ENCODE assay signal across 8 cellular contexts in genomic region chr3:58237940-58238681, GRCh38. TPM values are rescaled to one million over a fixed set of nuclear protein-coding genes. Genes with fewer than 3 reads are reported as not detected.
DNase-seq lines count a peak whose midpoint lies in the region; ATAC-seq and TF ChIP-seq lines count a peak whose summit lies in the region.

No MANE protein-coding gene starts in this region.

- POLR2A ChIA-PET in OCI-LY7 (lab: Charles Lee) = interaction anchor here (0.7 to 1.4 kb wide), 5 partner anchors 13 to 248 kb away, joined by 3 to 4 read pairs (median 4); partner anchors contain the start of genes HTD2 and RPP14

- no peaks in the 10 kb centered on the region for H3K36me3 ChIP-seq in OCI-LY7 (ENCODE audit: insufficient read depth, low read length)
- H3K36me3 ChIP-seq in fibroblast of lung (ENCODE audit: control insufficient read depth, insufficient read depth, low read length) = no peaks in the 10 kb centered on the region
- no peaks in the 10 kb centered on the region for H3K36me3 ChIP-seq in subcutaneous abdominal adipose tissue (ENCODE audit: control insufficient read depth in 5 of 5, insufficient read depth in 5 of 5, low read length in 5 of 5)

- H3K27ac Mint-ChIP-seq in natural killer cell treated with Interleukin-12 subunit alpha and Interleukin-12 subunit beta and Interleukin-15 and Interleukin-18, amount 100 ng/mL, for 72 hours = peak overlapping the region in 1 of 2 donors; percentile 15

- BruUV-seq in OCI-LY7 (replicated peaks; lab: Mats Ljungman, UMichigan) = no TSS peak

- peak overlapping the region; percentile 80 for H3K4me3 ChIP-seq in OCI-LY7 (ENCODE audit: low read depth, low read length, poor library complexity, severe bottlenecking)
- H3K4me3 ChIP-seq in fibroblast of lung (replicated peaks in 1 of 4; ENCODE audit: control extremely low read depth in 1 of 4, insufficient read depth in 1 of 4, low read depth in 3 of 4, low read length in 4 of 4) = peak overlapping the region; percentile 69 to 92 (median 90)
- H3K4me3 ChIP-seq in subcutaneous abdominal adipose tissue (ENCODE audit: low read depth in 1 of 5, low read length in 5 of 5) = peak overlapping the region; percentile 63 to 95 (median 89)

- H4K20me1 ChIP-seq in OCI-LY7 (ENCODE audit: insufficient read depth, low read length) (no peaks in the 10 kb centered on the region), fibroblast of lung (ENCODE audit: control insufficient read depth, extremely low read depth, insufficient read depth, low read length) (no peaks in the 10 kb centered on the region)

- ATAC-seq in GM18499 (IDR thresholded peaks at IDR 0.05; ENCODE audit: insufficient read depth, unreplicated experiment) (peak; percentile 9), HG02571 (IDR thresholded peaks at IDR 0.05; ENCODE audit: unreplicated experiment) (peak; percentile 30)
- peak; percentile 48 to 62 for ATAC-seq in activated T-cell treated with anti-CD3 and anti-CD28 coated beads, Interleukin-2, amount 50 U/mL, for 4 hours
- ATAC-seq in natural killer cell treated with Interleukin-12 subunit alpha and Interleukin-12 subunit beta and Interleukin-15 and Interleukin-18, amount 100 ng/mL, for 72 hours = peak; percentile 66 to 73

- peaks cover 9% of the 10 kb centered on the region for H3K27me3 Mint-ChIP-seq in activated T-cell treated with anti-CD3 and anti-CD28 coated beads, Interleukin-2, amount 50 U/mL, for 4 hours (ENCODE audit: low read depth)
- peaks cover 5 to 8% of the 10 kb centered on the region in 2 donors for H3K27me3 Mint-ChIP-seq in natural killer cell treated with Interleukin-12 subunit alpha and Interleukin-12 subunit beta and Interleukin-15 and Interleukin-18, amount 100 ng/mL, for 72 hours

- H3K9me3 ChIP-seq in OCI-LY7 (ENCODE audit: low read length) = no peaks in the 10 kb centered on the region
- no peaks in the 10 kb centered on the region for H3K9me3 ChIP-seq in fibroblast of lung (ENCODE audit: control insufficient read depth, insufficient read depth, low read depth, low read length)
- no peaks in the 10 kb centered on the region for H3K9me3 ChIP-seq in subcutaneous abdominal adipose tissue (ENCODE audit: control insufficient read depth in 5 of 5, low read length in 5 of 5)

- no peaks in the 10 kb centered on the region for H3K9me2 ChIP-seq in OCI-LY7 (ENCODE audit: insufficient read depth, low read length)

- H3K79me2 ChIP-seq in OCI-LY7 (ENCODE audit: insufficient read depth, low read depth, low read length) (no peaks in the 10 kb centered on the region), fibroblast of lung (ENCODE audit: control insufficient read depth, insufficient read depth, low read length) (peaks cover 2% of the 10 kb centered on the region)

- H3K4me1 Mint-ChIP-seq in activated T-cell treated with anti-CD3 and anti-CD28 coated beads, Interleukin-2, amount 50 U/mL, for 4 hours (ENCODE audit: low read depth) = peaks cover 10% of the 10 kb centered on the region
- peaks cover 11 to 16% of the 10 kb centered on the region in 2 donors for H3K4me1 Mint-ChIP-seq in natural killer cell treated with Interleukin-12 subunit alpha and Interleukin-12 subunit beta and Interleukin-15 and Interleukin-18, amount 100 ng/mL, for 72 hours (ENCODE audit: low read depth in 2 of 2)

- CTCF ChIA-PET in OCI-LY7 (lab: Charles Lee; ENCODE audit: unreplicated experiment) = interaction anchor here (0.7 to 2.0 kb wide), 2 partner anchors 50 to 164 kb away, joined by 4 to 5 read pairs; no protein-coding TSS in a partner anchor

- intact Hi-C loops in OCI-LY7 (cut with micrococcal nuclease; ENCODE audit: unreplicated experiment) = loop anchor here (1.0 to 5.0 kb wide), 4 partner anchors 51 to 294 kb away; partner anchors contain the start of genes HTD2 and RPP14

- H3K4me1 ChIP-seq in OCI-LY7 (ENCODE audit: insufficient read depth, low read length, poor library complexity, severe bottlenecking) (peaks cover 18% of the 10 kb centered on the region), fibroblast of lung (ENCODE audit: control insufficient read depth, extremely low read depth, insufficient read depth, low read length) (peaks cover 8% of the 10 kb centered on the region), subcutaneous abdominal adipose tissue (ENCODE audit: control insufficient read depth in 5 of 5, insufficient read depth in 5 of 5, low read length in 5 of 5) (peaks cover 0 to 34% (median 23%) of the 10 kb centered on the region in 5 donors)

- H3K27me3 ChIP-seq in fibroblast of lung (ENCODE audit: control insufficient read depth, insufficient read depth, low read length) (no peaks in the 10 kb centered on the region), subcutaneous abdominal adipose tissue (ENCODE audit: control insufficient read depth in 5 of 5, insufficient read depth in 4 of 5, low read length in 5 of 5) (no peaks in the 10 kb centered on the region)

- no peaks in the 10 kb centered on the region for H3K36me3 Mint-ChIP-seq in activated T-cell treated with anti-CD3 and anti-CD28 coated beads, Interleukin-2, amount 50 U/mL, for 4 hours (ENCODE audit: insufficient read depth)
- H3K36me3 Mint-ChIP-seq in natural killer cell treated with Interleukin-12 subunit alpha and Interleukin-12 subunit beta and Interleukin-15 and Interleukin-18, amount 100 ng/mL, for 72 hours = no peaks in the 10 kb centered on the region

- H2AFZ ChIP-seq in OCI-LY7 (ENCODE audit: low read length) (peak overlapping the region; percentile 78), fibroblast of lung (ENCODE audit: low read length) (peak overlapping the region; percentile 66)

- H3K4me3 Mint-ChIP-seq in activated T-cell treated with anti-CD3 and anti-CD28 coated beads, Interleukin-2, amount 50 U/mL, for 4 hours = peak overlapping the region; percentile 88
- H3K4me3 Mint-ChIP-seq in natural killer cell treated with Interleukin-12 subunit alpha and Interleukin-12 subunit beta and Interleukin-15 and Interleukin-18, amount 100 ng/mL, for 72 hours = peak overlapping the region; percentile 87

- H3K9me3 Mint-ChIP-seq in activated T-cell treated with anti-CD3 and anti-CD28 coated beads, Interleukin-2, amount 50 U/mL, for 4 hours = no peaks in the 10 kb centered on the region
- H3K9me3 Mint-ChIP-seq in natural killer cell treated with Interleukin-12 subunit alpha and Interleukin-12 subunit beta and Interleukin-15 and Interleukin-18, amount 100 ng/mL, for 72 hours = no peaks in the 10 kb centered on the region

- peak overlapping the region; percentile 50 for H3K27ac ChIP-seq in OCI-LY7 (ENCODE audit: low read depth, low read length, poor library complexity, severe bottlenecking)
- peak overlapping the region; percentile 39 for H3K27ac ChIP-seq in fibroblast of lung (ENCODE audit: insufficient read depth, low read length)
- peak overlapping the region; percentile 62 for H3K27ac ChIP-seq in subcutaneous abdominal adipose tissue (ENCODE audit: low read depth, low read length)

- no peak for TF ChIP-seq CTCF in OCI-LY7 (conservative IDR thresholded peaks at IDR 0.05; ENCODE audit: low read length)
- TF ChIP-seq CTCF in fibroblast of lung (conservative IDR thresholded peaks at IDR 0.05 in 1 of 2, IDR thresholded peaks at IDR 0.05 in 1 of 2; ENCODE audit: low read depth in 1 of 2, low read length in 2 of 2) = no peak

- H3K4me2 ChIP-seq in OCI-LY7 (ENCODE audit: low read length) = peak overlapping the region; percentile 96
- peak overlapping the region; percentile 92 for H3K4me2 ChIP-seq in fibroblast of lung (ENCODE audit: extremely low read depth, insufficient read depth, low read length)

- H3K9ac ChIP-seq in fibroblast of lung (ENCODE audit: insufficient read depth, low read length) = peak overlapping the region; percentile 40
- H3K9ac ChIP-seq in subcutaneous abdominal adipose tissue (ENCODE audit: low read length in 5 of 5) = peak overlapping the region in 4 of 5 donors; percentile 66 to 81 (median 74)

- DNase-seq in OCI-LY7 (ENCODE audit: low spot score) = peak; percentile 66
- DNase-seq in activated T-cell treated with anti-CD3 and anti-CD28 coated beads, Interleukin-2, amount 50 U/mL, for 4 hours = peak; percentile 49
- DNase-seq in fibroblast of lung (ENCODE audit: low read depth in 2 of 2) = peak in 1 of 2 donors; percentile 38
- DNase-seq in natural killer cell treated with Interleukin-12 subunit alpha and Interleukin-12 subunit beta and Interleukin-15 and Interleukin-18, amount 100 ng/mL, for 72 hours (ENCODE audit: low spot score) = peak; percentile 69
- DNase-seq in dedifferentiated amniotic fluid mesenchymal stem cell (ENCODE audit: extremely low spot score) = no peak

RNA-seq across cellular contexts. Expression of gene ABHD6, which starts 0.5 kb away (rescaled TPM):
- 5.8 TPM in 2 replicates for total RNA-seq in OCI-LY7 (2014; rRNA removed; shearing (Covaris generic))
- 8.9 and 10.7 TPM in 2 replicates for total RNA-seq in OCI-LY7 (2022)
- total RNA-seq in activated T-cell treated with anti-CD3 and anti-CD28 coated beads, Interleukin-2, amount 50 U/mL, for 4 hours = 1 to 10 TPM; 4.0 to 7.9 (median 6.7) TPM
- 10.0 and 13.5 TPM in 2 replicates for total RNA-seq in fibroblast of lung
- polyA plus RNA-seq in fibroblast of lung = 7.3 and 10.4 TPM in 2 replicates
- polyA plus RNA-seq in fibroblast of lung (2012) = 3.8 and 6.5 TPM in 2 replicates
- polyA minus RNA-seq in fibroblast of lung (ENCODE audit: low replicate concordance) = 14.9 and 19.7 TPM in 2 replicates
- total RNA-seq in natural killer cell treated with Interleukin-12 subunit alpha and Interleukin-12 subunit beta and Interleukin-15 and Interleukin-18, amount 100 ng/mL, for 72 hours = 1 to 10 TPM; 2.5 to 3.3 TPM

RNA-seq across cellular contexts. Expression of gene DNASE1L3, which starts 27.3 kb away (rescaled TPM):
- not detected in 2 replicates for total RNA-seq in OCI-LY7 (2014; rRNA removed; shearing (Covaris generic))
- 0.61 and 1.3 TPM in 2 replicates for total RNA-seq in OCI-LY7 (2022)
- total RNA-seq in activated T-cell treated with anti-CD3 and anti-CD28 coated beads, Interleukin-2, amount 50 U/mL, for 4 hours = not detected
- total RNA-seq in fibroblast of lung = not detected in 2 replicates
- not detected in 2 replicates for polyA plus RNA-seq in fibroblast of lung
- polyA plus RNA-seq in fibroblast of lung (2012) = not detected in 2 replicates
- not detected in 2 replicates for polyA minus RNA-seq in fibroblast of lung (ENCODE audit: low replicate concordance)
- total RNA-seq in natural killer cell treated with Interleukin-12 subunit alpha and Interleukin-12 subunit beta and Interleukin-15 and Interleukin-18, amount 100 ng/mL, for 72 hours = not detected

Comparison
In these comparisons a context has a peak if more than half of its experiments do, and no peak if none do; other contexts are left out.
1. ATAC-seq: peak in every context shown above with its lines; median percentile 70 in natural killer cell treated with Interleukin-12 subunit alpha and Interleukin-12 subunit beta and Interleukin-15 and Interleukin-18, amount 100 ng/mL, for 72 hours; 55 in activated T-cell treated with anti-CD3 and anti-CD28 coated beads, Interleukin-2, amount 50 U/mL, for 4 hours; 30 in HG02571; 9 in GM18499.